18 cellular contexts compared by ENCODE assay signal in the genomic region with DNA sequence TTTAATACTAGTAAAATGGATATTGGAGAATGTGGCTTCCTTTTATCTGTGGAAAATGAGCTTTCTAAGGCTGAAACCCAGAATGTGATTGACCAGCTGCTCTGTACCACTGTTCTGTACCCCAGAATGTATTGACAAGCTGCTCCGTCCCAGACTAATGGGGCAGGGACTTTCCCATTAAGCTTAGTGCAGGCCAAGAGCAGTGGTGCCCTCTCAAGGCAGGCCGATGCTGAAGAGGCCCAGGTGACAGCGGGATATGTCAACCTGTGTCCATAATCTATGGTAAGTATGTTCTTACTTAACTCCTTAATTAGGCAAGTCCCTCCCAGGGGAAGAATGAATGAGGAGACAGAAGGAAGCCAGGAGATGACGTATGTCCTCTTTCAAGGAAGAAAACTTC. TPM values are rescaled to one million over a fixed set of nuclear protein-coding genes. Genes with fewer than 3 reads are reported as not detected.
A peak's percentile ranks its signal among the peaks of the same experiment; 100 is the strongest.
DNase-seq lines count a peak whose midpoint lies in the region; ATAC-seq and TF ChIP-seq lines count a peak whose summit lies in the region.
"Had no signal": no experiment of that assay in that cellular context is flagged by ENCODE, and none has a peak within 500 bp of the region (broad histone marks: within the 10 kb centered on the region; RNA-seq: fewer than 3 reads in every experiment).

No MANE protein-coding gene starts in this region.

- peaks cover 10 to 11% of the 10 kb centered on the region in 2 experiments; a peak in 3 of 4 replicates for H3K36me3 ChIP-seq in HCT116 (ENCODE audit: control insufficient read depth in 1 of 2, insufficient read depth in 2 of 2, low read length in 2 of 2)

- H3K27ac Mint-ChIP-seq in T-helper 17 cell, result peak overlapping the region; percentile 78
- H3K27ac Mint-ChIP-seq in activated T-cell treated with anti-CD3 and anti-CD28 coated beads, Interleukin-2, amount 50 U/mL, for 24 hours, result no peak overlapping the region

- no peak overlapping the region for H3K4me2 ChIP-seq in HCT116 (ENCODE audit: low read length)
- H3K4me2 ChIP-seq: A549, KMS-11 had no signal

- RAD21 ChIA-PET in HCT116 (lab: Charles Lee; ENCODE audit: low non-redundant PET in 1 of 2, low total read pairs in 2 of 2, uncharacterized antibody in 2 of 2, unreplicated experiment in 2 of 2), result no interaction called here

- POLR2A ChIA-PET in HCT116 (lab: Charles Lee), result interaction anchor here (1.0 kb wide), 1 partner anchor 15 kb away, joined by 4 read pairs; no protein-coding TSS in a partner anchor

- peaks cover 4% of the 10 kb centered on the region for H3K36me3 Mint-ChIP-seq in T-helper 17 cell (ENCODE audit: low read depth)
- H3K36me3 Mint-ChIP-seq in activated T-cell treated with anti-CD3 and anti-CD28 coated beads, Interleukin-2, amount 50 U/mL, for 24 hours (ENCODE audit: low read depth), result peaks cover 83% of the 10 kb centered on the region

- peak; percentile 33; the same call in 1 of the 2 replicates for TF ChIP-seq RAD21 in HCT116 (IDR thresholded peaks at IDR 0.05; ENCODE audit: low read depth)

- DNase-seq in GM10266 (ENCODE audit: extremely low spot score) (no peak), HCT116 (ENCODE audit: low read depth, low spot score) (no peak), T-helper 17 cell (no peak), iPS-NIHi7 (ENCODE audit: extremely low spot score) (peak; percentile 16), DMS79 treated with DMSO at 0.1 percent for 48 hours (lab: John Stamatoyannopoulos, UW) (no peak), COLO829 (ENCODE audit: low spot score) (no peak), putamen (ENCODE audit: low spot score) (no peak)
- no peak for DNase-seq in activated T-cell treated with anti-CD3 and anti-CD28 coated beads, Interleukin-2, amount 50 U/mL, for 24 hours
- DNase-seq: CD4-positive, CD25-positive, alpha-beta regulatory T cell; GF-D8; MG63; NCI-H1105; NCI-H1930; NCI-H2171; NCI-H774; SIG-M5 had no signal

- ATAC-seq in HCT116 (no peak), T-helper 17 cell (no peak)
- ATAC-seq: A549 had no signal

- no TSS peak for BruUV-seq in HCT116 (replicated peaks; lab: Mats Ljungman, UMichigan)

- no peaks in the 10 kb centered on the region for H3K4me1 ChIP-seq in HCT116 (ENCODE audit: control insufficient read depth in 1 of 2, insufficient read depth in 2 of 2, low read length in 2 of 2)
- H3K4me1 ChIP-seq: A549 had no signal

- no peak overlapping the region for H3K4me3 Mint-ChIP-seq in T-helper 17 cell
- no peak overlapping the region for H3K4me3 Mint-ChIP-seq in activated T-cell treated with anti-CD3 and anti-CD28 coated beads, Interleukin-2, amount 50 U/mL, for 24 hours
- H3K4me3 Mint-ChIP-seq: CD4-positive, CD25-positive, alpha-beta regulatory T cell had no signal

- no peaks in the 10 kb centered on the region for H3K9me2 ChIP-seq in HCT116 (ENCODE audit: insufficient read depth)

- H3K4me3 ChIP-seq in HCT116 (replicated peaks in 1 of 2; ENCODE audit: low read depth in 1 of 2, low read length in 2 of 2), result no peak overlapping the region
- H3K4me3 ChIP-seq: A549, MG63 had no signal

- no peaks in the 10 kb centered on the region for H3K27me3 ChIP-seq in HCT116 (ENCODE audit: insufficient read depth, low read length)
- H3K27me3 ChIP-seq: MG63 had no signal

- CTCF ChIA-PET in HCT116 (lab: Charles Lee), result no interaction called here

- TF ChIP-seq CTCF in GM10266 (IDR thresholded peaks at IDR 0.05; ENCODE audit: control insufficient read depth, insufficient read depth, low read depth, missing control alignments) (peak; percentile 24), HCT116 (IDR thresholded peaks at IDR 0.05 in 2 of 3, conservative IDR thresholded peaks at IDR 0.05 in 1 of 3; ENCODE audit: borderline replicate concordance in 1 of 3, insufficient read depth in 1 of 3, low read depth in 2 of 3, low read length in 2 of 3) (no peak)

- intact Hi-C loops in HCT116 (cut with micrococcal nuclease), result loop anchor here (10.0 kb wide), 1 partner anchor 270 kb away; no protein-coding TSS in a partner anchor

- no peak overlapping the region for H2AFZ ChIP-seq in HCT116 (ENCODE audit: low read depth, low read length, poor library complexity, severe bottlenecking)

- no peaks in the 10 kb centered on the region for H3K9me3 Mint-ChIP-seq in activated T-cell treated with anti-CD3 and anti-CD28 coated beads, Interleukin-2, amount 50 U/mL, for 24 hours
- H3K9me3 Mint-ChIP-seq: CD4-positive, CD25-positive, alpha-beta regulatory T cell had no signal

- H3K9ac ChIP-seq in HCT116 (ENCODE audit: low read length), result no peak overlapping the region
- H3K9ac ChIP-seq: KMS-11 had no signal

- no peak overlapping the region for H3K27ac ChIP-seq in HCT116 (ENCODE audit: low read depth, low read length)
- H3K27ac ChIP-seq: A549, KMS-11 had no signal

- peaks cover 18% of the 10 kb centered on the region for H3K4me1 Mint-ChIP-seq in T-helper 17 cell
- H3K4me1 Mint-ChIP-seq in activated T-cell treated with anti-CD3 and anti-CD28 coated beads, Interleukin-2, amount 50 U/mL, for 24 hours (ENCODE audit: low read depth), result peaks cover 4% of the 10 kb centered on the region

- TF ChIP-seq POLR2A in HCT116 (IDR thresholded peaks at IDR 0.05; ENCODE audit: borderline replicate concordance, extremely low read depth, insufficient read depth, insufficient read length), result no peak

- H4K20me1 ChIP-seq in HCT116 (ENCODE audit: insufficient read depth), result no peaks in the 10 kb centered on the region

- no peaks in the 10 kb centered on the region for H3K27me3 Mint-ChIP-seq in T-helper 17 cell
- H3K27me3 Mint-ChIP-seq in activated T-cell treated with anti-CD3 and anti-CD28 coated beads, Interleukin-2, amount 50 U/mL, for 24 hours, result no peaks in the 10 kb centered on the region
- H3K27me3 Mint-ChIP-seq: CD4-positive, CD25-positive, alpha-beta regulatory T cell had no signal

- H3K9me3 ChIP-seq in HCT116 (ENCODE audit: control insufficient read depth in 1 of 2, insufficient read depth in 1 of 2, low read depth in 1 of 2, low read length in 2 of 2) (no peaks in the 10 kb centered on the region), T-helper 17 cell (ENCODE audit: control insufficient read depth, low read length, poor library complexity, severe bottlenecking) (no peaks in the 10 kb centered on the region)
- H3K9me3 ChIP-seq: A549, MG63 had no signal

- H3K79me2 ChIP-seq in HCT116 (ENCODE audit: insufficient read depth, low read length), result no peaks in the 10 kb centered on the region

TF ChIP-seq in HCT116, 20 proteins besides CTCF, POLR2A, EP300 and RAD21 (continues in another document):
- TF ChIP-seq POLR2AphosphoS5 (IDR thresholded peaks at IDR 0.05; ENCODE audit: low read depth, low read length), result no peak
- no peak for TF ChIP-seq YY1 (IDR thresholded peaks at IDR 0.05; ENCODE audit: extremely low read depth, insufficient replicate concordance, low read depth, low read length)
- no peak for TF ChIP-seq SRF (IDR thresholded peaks at IDR 0.05; ENCODE audit: low read depth)
- TF ChIP-seq EZH2 (IDR thresholded peaks at IDR 0.05), result no peak
- no peak for TF ChIP-seq CEBPB (IDR thresholded peaks at IDR 0.05; ENCODE audit: low read depth)
- no peak for TF ChIP-seq ELF1 (IDR thresholded peaks at IDR 0.05; ENCODE audit: borderline replicate concordance, low read depth)
- TF ChIP-seq JUND (IDR thresholded peaks at IDR 0.05), result no peak
- TF ChIP-seq, protein P1, sequence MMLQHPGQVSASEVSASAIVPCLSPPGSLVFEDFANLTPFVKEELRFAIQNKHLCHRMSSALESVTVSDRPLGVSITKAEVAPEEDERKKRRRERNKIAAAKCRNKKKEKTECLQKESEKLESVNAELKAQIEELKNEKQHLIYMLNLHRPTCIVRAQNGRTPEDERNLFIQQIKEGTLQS (IDR thresholded peaks at IDR 0.05), result no peak
- no peak for TF ChIP-seq TCF7L2 (IDR thresholded peaks at IDR 0.05; ENCODE audit: borderline replicate concordance, extremely low read depth, insufficient read depth, insufficient read length)
- TF ChIP-seq CBX3 (IDR thresholded peaks at IDR 0.05; ENCODE audit: low read depth), result no peak
- TF ChIP-seq SIN3A (IDR thresholded peaks at IDR 0.05; ENCODE audit: low read depth), result no peak
- TF ChIP-seq, protein P2, sequence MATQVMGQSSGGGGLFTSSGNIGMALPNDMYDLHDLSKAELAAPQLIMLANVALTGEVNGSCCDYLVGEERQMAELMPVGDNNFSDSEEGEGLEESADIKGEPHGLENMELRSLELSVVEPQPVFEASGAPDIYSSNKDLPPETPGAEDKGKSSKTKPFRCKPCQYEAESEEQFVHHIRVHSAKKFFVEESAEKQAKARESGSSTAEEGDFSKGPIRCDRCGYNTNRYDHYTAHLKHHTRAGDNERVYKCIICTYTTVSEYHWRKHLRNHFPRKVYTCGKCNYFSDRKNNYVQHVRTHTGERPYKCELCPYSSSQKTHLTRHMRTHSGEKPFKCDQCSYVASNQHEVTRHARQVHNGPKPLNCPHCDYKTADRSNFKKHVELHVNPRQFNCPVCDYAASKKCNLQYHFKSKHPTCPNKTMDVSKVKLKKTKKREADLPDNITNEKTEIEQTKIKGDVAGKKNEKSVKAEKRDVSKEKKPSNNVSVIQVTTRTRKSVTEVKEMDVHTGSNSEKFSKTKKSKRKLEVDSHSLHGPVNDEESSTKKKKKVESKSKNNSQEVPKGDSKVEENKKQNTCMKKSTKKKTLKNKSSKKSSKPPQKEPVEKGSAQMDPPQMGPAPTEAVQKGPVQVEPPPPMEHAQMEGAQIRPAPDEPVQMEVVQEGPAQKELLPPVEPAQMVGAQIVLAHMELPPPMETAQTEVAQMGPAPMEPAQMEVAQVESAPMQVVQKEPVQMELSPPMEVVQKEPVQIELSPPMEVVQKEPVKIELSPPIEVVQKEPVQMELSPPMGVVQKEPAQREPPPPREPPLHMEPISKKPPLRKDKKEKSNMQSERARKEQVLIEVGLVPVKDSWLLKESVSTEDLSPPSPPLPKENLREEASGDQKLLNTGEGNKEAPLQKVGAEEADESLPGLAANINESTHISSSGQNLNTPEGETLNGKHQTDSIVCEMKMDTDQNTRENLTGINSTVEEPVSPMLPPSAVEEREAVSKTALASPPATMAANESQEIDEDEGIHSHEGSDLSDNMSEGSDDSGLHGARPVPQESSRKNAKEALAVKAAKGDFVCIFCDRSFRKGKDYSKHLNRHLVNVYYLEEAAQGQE (IDR thresholded peaks at IDR 0.05; ENCODE audit: low read depth), result no peak
- TF ChIP-seq EGR1 (IDR thresholded peaks at IDR 0.05; ENCODE audit: low read depth), result no peak
- TF ChIP-seq ZFX (IDR thresholded peaks at IDR 0.05), result no peak
- TF ChIP-seq, protein P3, sequence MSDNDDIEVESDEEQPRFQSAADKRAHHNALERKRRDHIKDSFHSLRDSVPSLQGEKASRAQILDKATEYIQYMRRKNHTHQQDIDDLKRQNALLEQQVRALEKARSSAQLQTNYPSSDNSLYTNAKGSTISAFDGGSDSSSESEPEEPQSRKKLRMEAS (IDR thresholded peaks at IDR 0.05), result no peak

RNA-seq across cellular contexts. Expression of a gene that starts 31.1 kb away (rescaled TPM):
- total RNA-seq in HCT116 (2021; ENCODE audit: unreplicated experiment), result 23.5 TPM
- 8.6 and 10.4 TPM in 2 replicates for polyA plus RNA-seq in HCT116 (2012)
- total RNA-seq in T-helper 17 cell, result 1 to 10 TPM; 1.0 to 1.5 TPM
